8 cellular contexts compared by ENCODE assay signal in the genomic region with DNA sequence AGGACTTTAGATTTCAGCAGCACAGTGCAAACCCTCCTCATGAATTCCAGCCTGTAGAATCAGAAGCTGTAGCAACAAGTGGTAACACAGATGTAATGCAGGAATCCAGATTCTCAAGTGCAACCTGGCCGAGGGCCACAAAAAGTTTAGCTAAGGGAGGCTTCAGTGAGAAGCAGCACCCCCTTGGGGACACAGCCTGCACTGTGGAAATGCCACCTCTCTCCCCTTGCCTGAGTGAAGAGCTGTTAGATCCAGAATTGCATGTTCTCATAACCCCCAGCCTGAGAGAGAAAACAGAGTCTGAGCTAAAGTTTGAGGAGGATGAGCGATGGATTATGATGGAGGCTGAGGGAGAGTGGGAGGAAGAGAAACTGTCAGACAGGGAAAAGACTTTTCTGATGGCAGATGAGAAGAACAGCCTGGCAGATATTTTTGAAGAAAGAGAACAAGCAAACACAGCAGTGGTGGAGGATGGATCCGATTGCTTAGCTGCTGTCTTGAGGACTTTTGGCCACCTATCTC.
A peak's percentile ranks its signal among the peaks of the same experiment; 100 is the strongest.
DNase-seq lines count a peak whose midpoint lies in the region; ATAC-seq and TF ChIP-seq lines count a peak whose summit lies in the region.

No MANE protein-coding gene starts in this region.

- no peaks in the 10 kb centered on the region for H3K27me3 ChIP-seq in Loucy (ENCODE audit: insufficient read depth, low read length, poor library complexity, severe bottlenecking)
- no peaks in the 10 kb centered on the region for H3K27me3 ChIP-seq in brain microvascular endothelial cell (replicated peaks)

- no peak overlapping the region for H2AFZ ChIP-seq in Loucy (ENCODE audit: low read length)

- H3F3A ChIP-seq in Loucy (ENCODE audit: low read depth), result peaks cover 10% of the 10 kb centered on the region; the same call in 1 of the 2 replicates

- TF ChIP-seq CTCF in Loucy (conservative IDR thresholded peaks at IDR 0.05; ENCODE audit: low read length), result peak; percentile 81
- TF ChIP-seq CTCF in brain microvascular endothelial cell (IDR thresholded peaks at IDR 0.05; ENCODE audit: low read depth, low read length, missing control alignments), result peak; percentile 91

- H3K9me2 ChIP-seq in Loucy (replicated peaks; ENCODE audit: low read depth, low read length), result no peaks in the 10 kb centered on the region

- no peaks in the 10 kb centered on the region for H3K9me3 ChIP-seq in Loucy (ENCODE audit: insufficient read depth, low read depth, low read length)

- H3K9ac ChIP-seq in Loucy (ENCODE audit: low read depth, low read length, poor library complexity, severe bottlenecking), result peak overlapping the region; percentile 29

- H3K4me1 ChIP-seq in Loucy (ENCODE audit: insufficient read depth, low read length, poor library complexity, severe bottlenecking), result peaks cover 49% of the 10 kb centered on the region

- DNase-seq in DMS153 treated with DMSO at 0.1 percent for 48 hours (lab: John Stamatoyannopoulos, UW; ENCODE audit: unreplicated experiment), result peak; percentile 62
- DNase-seq in T1000 (lab: John Stamatoyannopoulos, UW), result peak; percentile 55
- DNase-seq in brain microvascular endothelial cell, result peak; percentile 89
- DNase-seq in iPS-NIHi7 (ENCODE audit: extremely low spot score), result peak; percentile 56
- peak; percentile 79 for DNase-seq in smooth muscle cell of the brain vasculature (ENCODE audit: low read depth, low spot score)
- no peak for DNase-seq in NCI-H1092 (lab: John Stamatoyannopoulos, UW)

- H3K36me3 ChIP-seq in Loucy (ENCODE audit: insufficient read depth, low read length) (peaks cover 29% of the 10 kb centered on the region; the same call in 1 of the 2 replicates), brain microvascular endothelial cell (replicated peaks) (peaks cover 17% of the 10 kb centered on the region)

- in situ Hi-C loops in brain microvascular endothelial cell (cut with HindIII; ENCODE audit: low pct_ligation_motif_present, low sequenced_read_pairs), result no loop called here

- peak overlapping the region; percentile 94 for H3K4me2 ChIP-seq in Loucy (ENCODE audit: low read depth, low read length, poor library complexity, severe bottlenecking)

- H3K4me3 ChIP-seq in Loucy (ENCODE audit: low read length, poor library complexity, severe bottlenecking) (peak overlapping the region; percentile 83), brain microvascular endothelial cell (ENCODE audit: low read depth, low read length) (peak overlapping the region; percentile 74)

- H3K27ac ChIP-seq in brain microvascular endothelial cell, result no peak overlapping the region

- H3K79me2 ChIP-seq in Loucy (ENCODE audit: insufficient read depth, low read length), result peaks cover 66% of the 10 kb centered on the region

- H4K20me1 ChIP-seq in Loucy (ENCODE audit: insufficient read depth, low read length, poor library complexity, severe bottlenecking), result peaks cover 68% of the 10 kb centered on the region

- ATAC-seq in GM19455 (IDR thresholded peaks at IDR 0.05; ENCODE audit: unreplicated experiment), result no peak
